9 cellular contexts compared by ENCODE assay signal in genomic region chr5:76074487-76074886, GRCh38. TPM values are rescaled to one million over a fixed set of nuclear protein-coding genes. Genes with fewer than 3 reads are reported as not detected.
DNase-seq lines count a peak whose midpoint lies in the region; ATAC-seq and TF ChIP-seq lines count a peak whose summit lies in the region.
"Had no signal": no experiment of that assay in that cellular context is flagged by ENCODE, and none has a peak within 500 bp of the region (broad histone marks: within the 10 kb centered on the region; RNA-seq: fewer than 3 reads in every experiment).

No MANE protein-coding gene starts in this region.

- H3K4me3 Mint-ChIP-seq in activated CD4-positive, alpha-beta T cell treated with anti-CD3 and anti-CD28 coated beads, Interleukin-2, amount 10 ng/mL, durations not matched to agents 24 days and 14 days: no peak overlapping the region
- no peak overlapping the region for H3K4me3 Mint-ChIP-seq in endothelial cell (ENCODE audit: unreplicated experiment)
- no peak overlapping the region for H3K4me3 Mint-ChIP-seq in stimulated activated memory B cell treated with anti-CD40 and anti-IgM and Interleukin-4, amounts not matched to agents 10 μg/mL and 1 μg/mL and 100 μg/mL, for 72 hours

- H3K9me2 ChIP-seq in PC-3 (replicated peaks; ENCODE audit: low read length): no peaks in the 10 kb centered on the region

- no peaks in the 10 kb centered on the region for H3K9me3 Mint-ChIP-seq in activated CD4-positive, alpha-beta T cell treated with anti-CD3 and anti-CD28 coated beads, Interleukin-2, amount 10 ng/mL, durations not matched to agents 24 days and 14 days
- H3K9me3 Mint-ChIP-seq in endothelial cell (ENCODE audit: unreplicated experiment): no peaks in the 10 kb centered on the region
- H3K9me3 Mint-ChIP-seq in stimulated activated memory B cell treated with anti-CD40 and anti-IgM and Interleukin-4, amounts not matched to agents 10 μg/mL and 1 μg/mL and 100 μg/mL, for 72 hours: no peaks in the 10 kb centered on the region

- ATAC-seq in PC-3 (no peak), HG02970 (IDR thresholded peaks at IDR 0.05; ENCODE audit: low FRiP score, unreplicated experiment) (no peak), HG02571 (IDR thresholded peaks at IDR 0.05; ENCODE audit: unreplicated experiment) (no peak), GM18909 (IDR thresholded peaks at IDR 0.05; ENCODE audit: poor library complexity, unreplicated experiment) (no peak)
- ATAC-seq in stimulated activated memory B cell treated with anti-CD40 and anti-IgM and Interleukin-4, amounts not matched to agents 10 μg/mL and 1 μg/mL and 100 μg/mL, for 72 hours: peak; percentile 48

- no peak overlapping the region for H3K27ac Mint-ChIP-seq in activated CD4-positive, alpha-beta T cell treated with anti-CD3 and anti-CD28 coated beads, Interleukin-2, amount 10 ng/mL, durations not matched to agents 24 days and 14 days
- H3K27ac Mint-ChIP-seq in endothelial cell (ENCODE audit: unreplicated experiment): no peak overlapping the region
- no peak overlapping the region for H3K27ac Mint-ChIP-seq in stimulated activated memory B cell treated with anti-CD40 and anti-IgM and Interleukin-4, amounts not matched to agents 10 μg/mL and 1 μg/mL and 100 μg/mL, for 72 hours

- peaks cover 3% of the 10 kb centered on the region; the same call in 1 of the 2 replicates for H3K27me3 ChIP-seq in PC-3 (ENCODE audit: low read length)
- H3K27me3 ChIP-seq: BLaER1 had no signal

- H3K36me3 Mint-ChIP-seq in activated CD4-positive, alpha-beta T cell treated with anti-CD3 and anti-CD28 coated beads, Interleukin-2, amount 10 ng/mL, durations not matched to agents 24 days and 14 days (ENCODE audit: low read depth): no peaks in the 10 kb centered on the region
- no peaks in the 10 kb centered on the region for H3K36me3 Mint-ChIP-seq in endothelial cell (ENCODE audit: low read depth, unreplicated experiment)
- no peaks in the 10 kb centered on the region for H3K36me3 Mint-ChIP-seq in stimulated activated memory B cell treated with anti-CD40 and anti-IgM and Interleukin-4, amounts not matched to agents 10 μg/mL and 1 μg/mL and 100 μg/mL, for 72 hours

- intact Hi-C loops in activated CD4-positive, alpha-beta T cell treated with anti-CD3 and anti-CD28 coated beads, Interleukin-2, amount 10 ng/mL, durations not matched to agents 24 days and 14 days (cut with micrococcal nuclease): loop anchor here (1.0 kb wide), 1 partner anchor 182 kb away; no protein-coding TSS in a partner anchor
- intact Hi-C loops in PC-3 (cut with micrococcal nuclease): no loop called here

- no peak overlapping the region for H3K4me3 ChIP-seq in PC-3 (ENCODE audit: low read length)
- H3K4me3 ChIP-seq: BLaER1 had no signal

- no peaks in the 10 kb centered on the region for H3K9me3 ChIP-seq in PC-3 (ENCODE audit: low read length)
- H3K9me3 ChIP-seq: BLaER1 had no signal

- DNase-seq in activated CD4-positive, alpha-beta T cell treated with anti-CD3 and anti-CD28 coated beads, Interleukin-2, amount 10 ng/mL, durations not matched to agents 24 days and 14 days: peak; percentile 70
- no peak for DNase-seq in activated CD4-positive, alpha-beta T cell treated with anti-CD3 and anti-CD28 coated beads for 1 hour
- DNase-seq in PC-3: peak; percentile 4
- peak; percentile 52 for DNase-seq in endothelial cell (ENCODE audit: low spot score)

- H3K36me3 ChIP-seq in PC-3 (ENCODE audit: low read depth, low read length): no peaks in the 10 kb centered on the region
- H3K36me3 ChIP-seq: BLaER1 had no signal

- H3K4me1 Mint-ChIP-seq in activated CD4-positive, alpha-beta T cell treated with anti-CD3 and anti-CD28 coated beads, Interleukin-2, amount 10 ng/mL, durations not matched to agents 24 days and 14 days: no peaks in the 10 kb centered on the region
- no peaks in the 10 kb centered on the region for H3K4me1 Mint-ChIP-seq in endothelial cell (ENCODE audit: unreplicated experiment)
- no peaks in the 10 kb centered on the region for H3K4me1 Mint-ChIP-seq in stimulated activated memory B cell treated with anti-CD40 and anti-IgM and Interleukin-4, amounts not matched to agents 10 μg/mL and 1 μg/mL and 100 μg/mL, for 72 hours

- CTCF ChIA-PET in PC-3 (lab: Charles Lee): no interaction called here

- no peak overlapping the region for H3K4me2 ChIP-seq in PC-3 (ENCODE audit: low read length)
- H3K4me2 ChIP-seq: BLaER1 had no signal

- POLR2A ChIA-PET in PC-3 (lab: Charles Lee; ENCODE audit: unreplicated experiment): no interaction called here

- H2AFZ ChIP-seq in PC-3 (ENCODE audit: low read length): no peak overlapping the region

- H3K9ac ChIP-seq in PC-3 (ENCODE audit: low read length): no peak overlapping the region
- H3K9ac ChIP-seq: BLaER1 had no signal

- H3K27ac ChIP-seq in PC-3 (ENCODE audit: low read length): no peak overlapping the region
- H3K27ac ChIP-seq: BLaER1 had no signal

- no TSS peak for BruUV-seq in PC-3 (replicated peaks; lab: Mats Ljungman, UMichigan)

- H3K79me2 ChIP-seq in PC-3 (ENCODE audit: low read length): no peaks in the 10 kb centered on the region

- peaks cover 60% of the 10 kb centered on the region for H3K27me3 Mint-ChIP-seq in activated CD4-positive, alpha-beta T cell treated with anti-CD3 and anti-CD28 coated beads, Interleukin-2, amount 10 ng/mL, durations not matched to agents 24 days and 14 days
- H3K27me3 Mint-ChIP-seq in endothelial cell (ENCODE audit: unreplicated experiment): peaks cover 6% of the 10 kb centered on the region
- H3K27me3 Mint-ChIP-seq in stimulated activated memory B cell treated with anti-CD40 and anti-IgM and Interleukin-4, amounts not matched to agents 10 μg/mL and 1 μg/mL and 100 μg/mL, for 72 hours: peaks cover 56% of the 10 kb centered on the region

- TF ChIP-seq CTCF in PC-3 (conservative IDR thresholded peaks at IDR 0.05; ENCODE audit: low read depth, low read length): peak; percentile 40; the same call in 1 of the 2 replicates
- peak; percentile 31 for TF ChIP-seq CTCF in endothelial cell (IDR thresholded peaks at IDR 0.05; ENCODE audit: unreplicated experiment)

- no peaks in the 10 kb centered on the region for H3K4me1 ChIP-seq in PC-3 (ENCODE audit: insufficient read depth, low read length)
- H3K4me1 ChIP-seq: BLaER1 had no signal

- H4K20me1 ChIP-seq in PC-3 (ENCODE audit: low read length): no peaks in the 10 kb centered on the region
- H4K20me1 ChIP-seq: BLaER1 had no signal

- H3F3A ChIP-seq in PC-3 (ENCODE audit: low read length, unreplicated experiment): no peaks in the 10 kb centered on the region

RNA-seq across cellular contexts. Expression of gene SV2C, which starts 8.7 kb away (rescaled TPM):
- total RNA-seq in activated CD4-positive, alpha-beta T cell treated with anti-CD3 and anti-CD28 coated beads, Interleukin-2, amount 10 ng/mL, durations not matched to agents 24 days and 14 days: not detected in 2 replicates
- total RNA-seq in PC-3 (2014; rRNA removed): not detected in 2 replicates
- total RNA-seq in endothelial cell (ENCODE audit: unreplicated experiment): 0.15 TPM
